In the genomic region with DNA sequence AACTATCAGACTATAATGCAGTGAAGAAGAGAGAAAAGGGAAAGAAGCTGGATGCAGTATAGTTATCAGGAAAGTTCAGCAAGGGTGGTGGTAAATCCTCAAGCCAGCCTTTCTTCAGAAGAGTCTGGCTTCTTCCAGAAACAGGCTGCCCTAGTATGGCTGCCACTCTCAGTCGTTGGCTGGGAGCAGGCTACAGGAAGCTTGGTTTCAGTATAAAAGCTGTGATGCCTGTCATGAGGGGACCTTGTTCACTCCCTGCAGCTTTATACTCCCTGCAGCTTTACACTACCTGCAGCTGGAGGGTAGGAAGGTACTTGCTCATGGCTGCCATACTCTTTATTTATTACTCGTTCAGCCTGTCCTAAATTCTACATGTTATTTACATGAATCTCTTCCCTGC, we compare ENCODE assay signal across 25 cellular contexts.
"Had no signal": no experiment of that assay in that cellular context is flagged by ENCODE, and none has a peak within 500 bp of the region (broad histone marks: within the 10 kb centered on the region; RNA-seq: fewer than 3 reads in every experiment).

No MANE protein-coding gene starts in this region.

- H3K9me3 Mint-ChIP-seq: T-helper 1 cell treated with Interleukin-12 subunit alpha and Interleukin-12 subunit beta and Interleukin-4 antibody, amounts not matched to agents 30 μg/mL and 1 μg/mL, for 36 hours had no signal

- H3K36me3 Mint-ChIP-seq: activated naive CD4-positive, alpha-beta T cell treated with anti-CD3 and anti-CD28 coated beads, Interleukin-2, amount 10 ng/mL, durations not matched to agents 7 days and 5 days; activated naive CD8-positive, alpha-beta T cell treated with anti-CD3 and anti-CD28 coated beads for 36 hours had no signal

- DNase-seq: activated B cell treated with CpG ODN at 0.5 μM for 24 hours; activated CD4-positive, alpha-beta T cell treated with anti-CD3 and anti-CD28 coated beads for 1 hour; activated CD4-positive, alpha-beta T cell treated with anti-CD3 and anti-CD28 coated beads, Interleukin-2, amount 10 ng/mL, durations not matched to agents 24 days and 14 days; activated CD4-positive, alpha-beta T cell treated with anti-CD3 and anti-CD28 coated beads, Interleukin-2, amount 50 U/mL, for 48 hours; activated gamma-delta T cell treated with Interleukin-2 at 50 U/mL for 16 hours; activated naive CD4-positive, alpha-beta T cell treated with anti-CD3 and anti-CD28 coated beads, Interleukin-2, amount 10 ng/mL, durations not matched to agents 7 days and 5 days; activated naive CD8-positive, alpha-beta T cell treated with anti-CD3 and anti-CD28 coated beads for 36 hours; activated T-cell treated with anti-CD3 and anti-CD28 coated beads for 4 hours; activated T-cell treated with anti-CD3 and anti-CD28 coated beads, Interleukin-2, amount 50 U/mL, for 72 hours; aorta; caudate nucleus; Kasumi-1; NCI-H1092 treated with DMSO at 0.1 percent for 48 hours; NCI-H1417 treated with DMSO at 0.1 percent for 48 hours; NCI-H1694 treated with DMSO at 0.1 percent for 48 hours; NCI-H2029 treated with DMSO at 0.1 percent for 48 hours; NCI-H345; NCI-H510A; NCI-H526 treated with DMSO at 0.1 percent for 48 hours; PC-3; SHP77; T-helper 9 cell had no signal

- H3K27ac ChIP-seq: breast epithelium had no signal

- ATAC-seq: activated T-cell treated with anti-CD3 and anti-CD28 coated beads, Interleukin-2, amount 50 U/mL, for 72 hours; PC-3 had no signal

- H3K27ac Mint-ChIP-seq: activated B cell treated with CpG ODN at 0.5 μM for 24 hours; activated CD4-positive, alpha-beta T cell treated with anti-CD3 and anti-CD28 coated beads, Interleukin-2, amount 10 ng/mL, durations not matched to agents 24 days and 14 days; activated naive CD4-positive, alpha-beta T cell treated with anti-CD3 and anti-CD28 coated beads, Interleukin-2, amount 10 ng/mL, durations not matched to agents 7 days and 5 days; activated naive CD8-positive, alpha-beta T cell treated with anti-CD3 and anti-CD28 coated beads for 36 hours; activated T-cell treated with anti-CD3 and anti-CD28 coated beads, Interleukin-2, amount 50 U/mL, for 72 hours; activated T-helper 2 cell treated with anti-CD3 and anti-CD28 coated beads, Interferon-gamma antibody, Interleukin-2, Interleukin-4, amounts not matched to agents 10 μg/mL and 5 μg/mL and 100 μg/mL, durations not matched to agents 14 hours and 24 hours and 36 hours; T-helper 1 cell treated with Interleukin-12 subunit alpha and Interleukin-12 subunit beta and Interleukin-4 antibody, amounts not matched to agents 30 μg/mL and 1 μg/mL, for 36 hours had no signal

- H3K4me1 Mint-ChIP-seq: activated B cell treated with CpG ODN at 0.5 μM for 24 hours; activated CD4-positive, alpha-beta T cell treated with anti-CD3 and anti-CD28 coated beads, Interleukin-2, amount 10 ng/mL, durations not matched to agents 24 days and 14 days; activated naive CD8-positive, alpha-beta T cell treated with anti-CD3 and anti-CD28 coated beads for 36 hours had no signal

- H3K27me3 ChIP-seq: breast epithelium had no signal

- H3K27me3 Mint-ChIP-seq: activated naive CD8-positive, alpha-beta T cell treated with anti-CD3 and anti-CD28 coated beads for 36 hours had no signal

- H3K4me3 Mint-ChIP-seq: activated B cell treated with CpG ODN at 0.5 μM for 24 hours; activated CD4-positive, alpha-beta T cell treated with anti-CD3 and anti-CD28 coated beads, Interleukin-2, amount 10 ng/mL, durations not matched to agents 24 days and 14 days; activated naive CD4-positive, alpha-beta T cell treated with anti-CD3 and anti-CD28 coated beads, Interleukin-2, amount 10 ng/mL, durations not matched to agents 7 days and 5 days; activated naive CD8-positive, alpha-beta T cell treated with anti-CD3 and anti-CD28 coated beads for 36 hours; activated T-cell treated with anti-CD3 and anti-CD28 coated beads, Interleukin-2, amount 50 U/mL, for 72 hours; T-helper 1 cell treated with Interleukin-12 subunit alpha and Interleukin-12 subunit beta and Interleukin-4 antibody, amounts not matched to agents 30 μg/mL and 1 μg/mL, for 36 hours had no signal

- H3K36me3 ChIP-seq: breast epithelium had no signal

- H3K4me3 ChIP-seq: breast epithelium had no signal

- H3K4me1 ChIP-seq: breast epithelium had no signal

- H3K9me3 ChIP-seq: breast epithelium had no signal
